Comparison of ENCODE assay signal across 14 cellular contexts in genomic region chr17:49013311-49014205, GRCh38. TPM values are rescaled to one million over a fixed set of nuclear protein-coding genes. Genes with fewer than 3 reads are reported as not detected.
DNase-seq lines count a peak whose midpoint lies in the region; ATAC-seq and TF ChIP-seq lines count a peak whose summit lies in the region.
"Had no signal": no experiment of that assay in that cellular context is flagged by ENCODE, and none has a peak within 500 bp of the region (broad histone marks: within the 10 kb centered on the region; RNA-seq: fewer than 3 reads in every experiment).

No MANE protein-coding gene starts in this region.

- peak overlapping the region; percentile 77 for H4K91ac ChIP-seq in neuronal stem cell (ENCODE audit: low read depth, low read length, poor library complexity)

- H3K4me1 ChIP-seq in KMS-11 (ENCODE audit: low read depth, poor library complexity, severe bottlenecking) (no peaks in the 10 kb centered on the region), neuronal stem cell (ENCODE audit: control insufficient read depth in 2 of 2, insufficient read depth in 1 of 2, low read depth in 1 of 2, low read length in 2 of 2) (peaks cover 14 to 48% of the 10 kb centered on the region in 2 donors)

- no peak overlapping the region for H3K9ac ChIP-seq in KMS-11
- H3K9ac ChIP-seq in neuronal stem cell (ENCODE audit: low read depth, low read length, poor library complexity) = peak overlapping the region; percentile 86

- peak overlapping the region; percentile 60; the same call in 1 of the 2 replicates for H2AFZ ChIP-seq in KMS-11 (ENCODE audit: low read depth)
- no peak overlapping the region for H2AFZ ChIP-seq in neuronal stem cell (ENCODE audit: low read length)

- H3K18ac ChIP-seq in neuronal stem cell (ENCODE audit: low read length) = peak overlapping the region; percentile 99

- H3K79me2 ChIP-seq in KMS-11 (ENCODE audit: insufficient read depth, low read depth) = no peaks in the 10 kb centered on the region

- no peaks in the 10 kb centered on the region; the same call in 1 of the 2 replicates for H3K27me3 ChIP-seq in KMS-11 (ENCODE audit: insufficient read depth, low read depth)
- no peaks in the 10 kb centered on the region for H3K27me3 ChIP-seq in neuronal stem cell (ENCODE audit: control insufficient read depth in 3 of 3, insufficient read depth in 3 of 3, low read depth in 1 of 3, low read length in 3 of 3)

- H3K4me2 ChIP-seq in KMS-11 (no peak overlapping the region), neuronal stem cell (ENCODE audit: insufficient read depth, low read length, poor library complexity, severe bottlenecking) (peak overlapping the region; percentile 67)

- DNase-seq in EL (peak; percentile 37), fibroblast of villous mesenchyme (ENCODE audit: low read depth) (no peak), neuronal stem cell (ENCODE audit: low spot score) (peak; percentile 90), DMS53 treated with DMSO at 0.1 percent for 48 hours (lab: John Stamatoyannopoulos, UW; ENCODE audit: unreplicated experiment) (no peak)
- DNase-seq: activated CD4-positive, alpha-beta T cell treated with anti-CD3 and anti-CD28 coated beads, Interleukin-2, amount 50 U/mL, for 1 hour; CD8-positive, alpha-beta memory T cell; cortex of kidney; heart left ventricle; NCI-H1048; NCI-H748 treated with DMSO at 0.1 percent for 48 hours had no signal

- H2BK5ac ChIP-seq in neuronal stem cell (ENCODE audit: low read length) = peak overlapping the region; percentile 92

- H3K79me1 ChIP-seq in neuronal stem cell (ENCODE audit: low read depth, low read length) = peaks cover 8% of the 10 kb centered on the region

- no peak for TF ChIP-seq CTCF in KMS-11 (conservative IDR thresholded peaks at IDR 0.05; ENCODE audit: low read depth, low read length)
- TF ChIP-seq CTCF in fibroblast of villous mesenchyme (IDR thresholded peaks at IDR 0.05; ENCODE audit: insufficient read depth, low read depth, low read length) = no peak

- ATAC-seq in HG03342 (IDR thresholded peaks at IDR 0.05; ENCODE audit: unreplicated experiment) = no peak
- ATAC-seq in HG03520 (IDR thresholded peaks at IDR 0.05; ENCODE audit: unreplicated experiment) = no peak
- ATAC-seq in HG03135 (IDR thresholded peaks at IDR 0.05; ENCODE audit: unreplicated experiment) = no peak

- H3K4me3 ChIP-seq in KMS-11 (IDR thresholded peaks at IDR 0.05; ENCODE audit: insufficient read depth, low read depth, low read length) (no peak overlapping the region), fibroblast of villous mesenchyme (ENCODE audit: low read depth, low read length) (peak overlapping the region; percentile 18), neuronal stem cell (ENCODE audit: low read length in 2 of 2) (peak overlapping the region in 1 of 2 donors; percentile 70)
- H3K4me3 ChIP-seq: heart left ventricle had no signal

- WGBS in neuronal stem cell (ENCODE audit: extremely low coverage in 2 of 2, insufficient read length in 2 of 2, insufficient replicate concordance in 1 of 2), 2 donors = no CpG with 5 or more reads among the region's 64 CpGs

- H3K23ac ChIP-seq in neuronal stem cell (ENCODE audit: low read depth, low read length, poor library complexity) = no peak overlapping the region

- H2BK12ac ChIP-seq in neuronal stem cell (ENCODE audit: low read length) = no peak overlapping the region

- H3K36me3 ChIP-seq in KMS-11 (ENCODE audit: insufficient read depth) (no peaks in the 10 kb centered on the region), neuronal stem cell (replicated peaks in 1 of 2; ENCODE audit: control insufficient read depth in 2 of 2, insufficient read depth in 2 of 2, low read length in 2 of 2) (peaks cover 24 to 83% of the 10 kb centered on the region in 2 donors)
- H3K36me3 ChIP-seq: heart left ventricle had no signal

- no peak overlapping the region for H3K4ac ChIP-seq in neuronal stem cell (ENCODE audit: low read length)

- peak overlapping the region; percentile 80 for H2BK15ac ChIP-seq in neuronal stem cell (ENCODE audit: low read length)

- no peak overlapping the region for H4K8ac ChIP-seq in neuronal stem cell (ENCODE audit: low read depth, low read length)

- peak overlapping the region; percentile 94 for H3K14ac ChIP-seq in neuronal stem cell (ENCODE audit: low read length)

- H3K27ac ChIP-seq in KMS-11 = no peak overlapping the region
- peak overlapping the region; percentile 99 for H3K27ac ChIP-seq in neuronal stem cell (replicated peaks; ENCODE audit: low read length)
- H3K27ac ChIP-seq: heart left ventricle had no signal

- peak overlapping the region; percentile 95 for H2AK5ac ChIP-seq in neuronal stem cell (ENCODE audit: low read depth, low read length)

- peak overlapping the region; percentile 82 for H2BK120ac ChIP-seq in neuronal stem cell (ENCODE audit: low read depth, low read length)

- H4K20me1 ChIP-seq in KMS-11 (ENCODE audit: insufficient read depth) = no peaks in the 10 kb centered on the region

- no peaks in the 10 kb centered on the region for H3K9me3 ChIP-seq in neuronal stem cell (replicated peaks in 1 of 2; ENCODE audit: control insufficient read depth in 2 of 2, insufficient read depth in 1 of 2, low read depth in 1 of 2, low read length in 2 of 2)
- H3K9me3 ChIP-seq: heart left ventricle had no signal

RNA-seq across cellular contexts. Expression of gene IGF2BP1, which starts 16.4 kb away (rescaled TPM):
- 2.6 and 6.4 TPM in 2 replicates for total RNA-seq in fibroblast of villous mesenchyme
- 77.2 TPM for polyA plus RNA-seq in neuronal stem cell (2013, experiment 1 of 2)
- 84.4 TPM for polyA plus RNA-seq in neuronal stem cell (2013, experiment 2 of 2)
- total RNA-seq: heart left ventricle had no signal
- polyA plus RNA-seq: CD8-positive, alpha-beta memory T cell had no signal

RNA-seq across cellular contexts. Expression of gene GIP, which starts 45.2 kb away (rescaled TPM):
- not detected in 2 replicates for total RNA-seq in fibroblast of villous mesenchyme
- polyA plus RNA-seq in neuronal stem cell (2013, experiment 1 of 2) = 0.08 TPM
- polyA plus RNA-seq in neuronal stem cell (2013, experiment 2 of 2) = 0.11 TPM
- total RNA-seq: CD8-positive, alpha-beta memory T cell; heart left ventricle had no signal
- polyA plus RNA-seq: CD8-positive, alpha-beta memory T cell; heart left ventricle had no signal

Comparison
In these comparisons a context has a peak if more than half of its experiments do, and no peak if none do; other contexts are left out.
1. DNase-seq: peak in EL (single experiment) and neuronal stem cell (single experiment); none in fibroblast of villous mesenchyme (single experiment) and DMS53 treated with DMSO at 0.1 percent for 48 hours (single experiment).